In the genomic region with DNA sequence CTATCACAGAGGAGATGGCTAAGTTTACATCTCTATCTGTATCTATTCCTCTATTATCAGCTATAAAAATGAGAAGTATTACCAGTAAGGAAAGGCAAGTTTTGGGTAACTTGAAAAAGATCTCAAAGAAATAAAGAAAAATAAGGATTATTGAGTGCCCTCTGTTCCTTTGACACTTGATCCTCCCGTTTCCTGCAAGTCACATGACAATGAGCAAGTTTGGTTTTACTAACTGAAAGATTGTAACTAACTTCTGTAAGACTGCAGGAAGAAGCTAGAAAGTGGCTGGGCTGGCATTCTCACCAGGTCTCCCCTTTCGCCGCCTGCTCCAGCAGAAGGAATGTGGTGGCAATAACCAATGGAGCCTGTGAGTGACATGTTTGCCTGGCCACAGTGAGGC, we compare ENCODE assay signal across 2 cellular contexts.
TF ChIP-seq lines count a peak whose summit lies in the region.

No MANE protein-coding gene starts in this region.

TF ChIP-seq in GM23338, 12 proteins besides CTCF, POLR2A, EP300 and RAD21 (continued from another document and continues in another):
- TF ChIP-seq ZNF462 (CRISPR knock-in tag; IDR thresholded peaks at IDR 0.05) (no peak), EZH2phosphoT487 (IDR thresholded peaks at IDR 0.05; ENCODE audit: unreplicated experiment) (no peak), ZNF114 (CRISPR knock-in tag; IDR thresholded peaks at IDR 0.05) (no peak), ZNF331 (CRISPR knock-in tag; IDR thresholded peaks at IDR 0.05; ENCODE audit: low read depth) (no peak), STAT1 (IDR thresholded peaks at IDR 0.05; ENCODE audit: unreplicated experiment) (no peak), EZH2 (IDR thresholded peaks at IDR 0.05; ENCODE audit: low read depth, unreplicated experiment) (no peak), CREB1 (CRISPR knock-in tag; IDR thresholded peaks at IDR 0.05; ENCODE audit: low read depth) (no peak), JUNB (IDR thresholded peaks at IDR 0.05; ENCODE audit: unreplicated experiment) (no peak), POLR2AphosphoS5 (IDR thresholded peaks at IDR 0.05; ENCODE audit: low read depth) (no peak)
- TF ChIP-seq, protein P1, sequence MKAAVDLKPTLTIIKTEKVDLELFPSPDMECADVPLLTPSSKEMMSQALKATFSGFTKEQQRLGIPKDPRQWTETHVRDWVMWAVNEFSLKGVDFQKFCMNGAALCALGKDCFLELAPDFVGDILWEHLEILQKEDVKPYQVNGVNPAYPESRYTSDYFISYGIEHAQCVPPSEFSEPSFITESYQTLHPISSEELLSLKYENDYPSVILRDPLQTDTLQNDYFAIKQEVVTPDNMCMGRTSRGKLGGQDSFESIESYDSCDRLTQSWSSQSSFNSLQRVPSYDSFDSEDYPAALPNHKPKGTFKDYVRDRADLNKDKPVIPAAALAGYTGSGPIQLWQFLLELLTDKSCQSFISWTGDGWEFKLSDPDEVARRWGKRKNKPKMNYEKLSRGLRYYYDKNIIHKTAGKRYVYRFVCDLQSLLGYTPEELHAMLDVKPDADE (IDR thresholded peaks at IDR 0.05), result no peak

TF ChIP-seq in WTC11, 78 proteins besides CTCF, POLR2A, EP300 and RAD21 (continued from another document):
- TF ChIP-seq ARID4B (CRISPR knock-in tag; IDR thresholded peaks at IDR 0.05; ENCODE audit: borderline replicate concordance) (no peak), NFE2L1 (CRISPR knock-in tag; IDR thresholded peaks at IDR 0.05) (no peak), ZNF232 (CRISPR knock-in tag; IDR thresholded peaks at IDR 0.05) (no peak)
- TF ChIP-seq, protein P2, sequence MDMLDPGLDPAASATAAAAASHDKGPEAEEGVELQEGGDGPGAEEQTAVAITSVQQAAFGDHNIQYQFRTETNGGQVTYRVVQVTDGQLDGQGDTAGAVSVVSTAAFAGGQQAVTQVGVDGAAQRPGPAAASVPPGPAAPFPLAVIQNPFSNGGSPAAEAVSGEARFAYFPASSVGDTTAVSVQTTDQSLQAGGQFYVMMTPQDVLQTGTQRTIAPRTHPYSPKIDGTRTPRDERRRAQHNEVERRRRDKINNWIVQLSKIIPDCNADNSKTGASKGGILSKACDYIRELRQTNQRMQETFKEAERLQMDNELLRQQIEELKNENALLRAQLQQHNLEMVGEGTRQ (CRISPR knock-in tag; IDR thresholded peaks at IDR 0.05), result peak; percentile 54; the same call in 1 of the 2 replicates
